Comparison of ENCODE assay signal across 9 cellular contexts in genomic region chr19:39499082-39499642, GRCh38. TPM values are rescaled to one million over a fixed set of nuclear protein-coding genes. Genes with fewer than 3 reads are reported as not detected.
DNase-seq lines count a peak whose midpoint lies in the region; ATAC-seq, FAIRE-seq and TF ChIP-seq lines count a peak whose summit lies in the region.
"Had no signal": no experiment of that assay in that cellular context is flagged by ENCODE, and none has a peak within 500 bp of the region (broad histone marks: within the 10 kb centered on the region; RNA-seq: fewer than 3 reads in every experiment).

No MANE protein-coding gene starts in this region.

- peak overlapping the region; percentile 21 for H2AFZ ChIP-seq in SU-DHL-6 (ENCODE audit: low read depth, low read length, severe bottlenecking)

- no peak for DNase-seq in A549 (ENCODE audit: low read depth in 1 of 2, low spot score in 1 of 2)
- DNase-seq in GM10266 (ENCODE audit: extremely low spot score) = peak; percentile 33
- no peak for DNase-seq in NCI-H128 (lab: John Stamatoyannopoulos, UW; ENCODE audit: unreplicated experiment)

- H3K4me2 ChIP-seq in A549 = peak overlapping the region; percentile 92
- H3K4me2 ChIP-seq in SU-DHL-6 (ENCODE audit: low read depth, low read length, poor library complexity, severe bottlenecking) = peak overlapping the region; percentile 42

- TF ChIP-seq EP300 in A549 (IDR thresholded peaks at IDR 0.05) = no peak

- H4K20me1 ChIP-seq in SU-DHL-6 (ENCODE audit: low read depth, low read length) = no peaks in the 10 kb centered on the region

- H3F3A ChIP-seq in SU-DHL-6 (ENCODE audit: insufficient read depth) = no peaks in the 10 kb centered on the region

- TF ChIP-seq POLR2A in A549 (IDR thresholded peaks at IDR 0.05; ENCODE audit: low read length) = no peak

- CTCF ChIA-PET in A549 (lab: Yijun Ruan, JAX) = interaction anchor here (0.6 to 15.8 kb wide), 12 partner anchors 9 to 174 kb away, joined by 3 to 305 read pairs (median 16); partner anchors contain the start of genes EID2, EID2B, SELENOV and TIMM50

- H3K4me3 ChIP-seq in A549 (peak overlapping the region; percentile 32), SU-DHL-6 (ENCODE audit: insufficient read depth, low read length, poor library complexity, severe bottlenecking) (peak overlapping the region; percentile 23), iPS-18c (ENCODE audit: insufficient read depth, low read depth, low read length) (peak overlapping the region; percentile 57)
- H3K4me3 ChIP-seq: lung had no signal

- H3K27me3 ChIP-seq in SU-DHL-6 (ENCODE audit: low read length) = no peaks in the 10 kb centered on the region

- no peak for FAIRE-seq in A549 (lab: Jason Lieb, UNC)

- TF ChIP-seq CTCF in A549 (IDR thresholded peaks at IDR 0.05) (no peak), GM10266 (IDR thresholded peaks at IDR 0.05; ENCODE audit: control insufficient read depth, insufficient read depth, low read depth, missing control alignments) (no peak), SU-DHL-6 (IDR thresholded peaks at IDR 0.05; ENCODE audit: insufficient read depth, low read length, poor library complexity, severe bottlenecking) (no peak)

- peaks cover 21% of the 10 kb centered on the region for H3K4me1 ChIP-seq in A549

- peak overlapping the region in 1 of 2 experiments; percentile 15; a peak in 1 of 6 replicates for H3K27ac ChIP-seq in A549
- no peak overlapping the region for H3K27ac ChIP-seq in SU-DHL-6 (ENCODE audit: low read depth, low read length)

- H3K9ac ChIP-seq in SU-DHL-6 (ENCODE audit: low read length) = no peak overlapping the region

- 61% methylated on average over 39 of the region's 46 CpGs for WGBS in A549 (ENCODE audit: missing lambda C conversion rate)

- H3K79me2 ChIP-seq in SU-DHL-6 (ENCODE audit: insufficient read depth, low read length) = no peaks in the 10 kb centered on the region

- H3K9me2 ChIP-seq in SU-DHL-6 (replicated peaks; ENCODE audit: insufficient read depth, low read length) = no peaks in the 10 kb centered on the region

- no peaks in the 10 kb centered on the region for H3K36me3 ChIP-seq in SU-DHL-6 (ENCODE audit: low read length)

- POLR2A ChIA-PET in A549 (lab: Yijun Ruan, JAX) = interaction anchor here (1.1 kb wide), 1 partner anchor 19 kb away, joined by 3 read pairs; the partner anchor contains the start of gene TIMM50

- ATAC-seq in A549 (peak; percentile 20 to 36; a peak in 5 of 6 replicates), GM21367 (IDR thresholded peaks at IDR 0.05; ENCODE audit: unreplicated experiment) (no peak), HG02885 (IDR thresholded peaks at IDR 0.05; ENCODE audit: poor library complexity, unreplicated experiment) (no peak), HG02759 (IDR thresholded peaks at IDR 0.05; ENCODE audit: unreplicated experiment) (no peak)

- TF ChIP-seq RAD21 in A549 (conservative IDR thresholded peaks at IDR 0.05 in 1 of 2, IDR thresholded peaks at IDR 0.05 in 1 of 2) = no peak

- H3K9me3 ChIP-seq in A549 (no peaks in the 10 kb centered on the region), SU-DHL-6 (ENCODE audit: insufficient read depth, low read length) (no peaks in the 10 kb centered on the region), iPS-18c (ENCODE audit: control insufficient read depth, insufficient read depth, low read length) (no peaks in the 10 kb centered on the region)

TF ChIP-seq in A549, 52 proteins besides CTCF, POLR2A, EP300 and RAD21:
- TF ChIP-seq ZSCAN20 (CRISPR knock-in tag; IDR thresholded peaks at IDR 0.05) (no peak), HOXB13 (CRISPR knock-in tag; IDR thresholded peaks at IDR 0.05; ENCODE audit: low read depth) (no peak), ZC3H11A (IDR thresholded peaks at IDR 0.05) (no peak), NPAS2 (CRISPR knock-in tag; IDR thresholded peaks at IDR 0.05; ENCODE audit: borderline replicate concordance) (no peak), CBX2 (IDR thresholded peaks at IDR 0.05; ENCODE audit: borderline replicate concordance, low read depth) (no peak), BCL3 (IDR thresholded peaks at IDR 0.05) (no peak), JUNB (IDR thresholded peaks at IDR 0.05) (no peak), PHF8 (IDR thresholded peaks at IDR 0.05; ENCODE audit: borderline replicate concordance, low read depth) (no peak), HOXA7 (CRISPR knock-in tag; IDR thresholded peaks at IDR 0.05) (no peak), BHLHE40 (IDR thresholded peaks at IDR 0.05; ENCODE audit: low read depth, low read length) (no peak), ZNF302 (CRISPR knock-in tag; IDR thresholded peaks at IDR 0.05) (no peak), CHD4 (IDR thresholded peaks at IDR 0.05; ENCODE audit: borderline replicate concordance) (no peak), HDAC2 (IDR thresholded peaks at IDR 0.05) (no peak), EHF (CRISPR knock-in tag; IDR thresholded peaks at IDR 0.05) (no peak), RFX5 (IDR thresholded peaks at IDR 0.05) (no peak), ELK1 (IDR thresholded peaks at IDR 0.05; ENCODE audit: low read depth, low read length) (no peak), SMC3 (IDR thresholded peaks at IDR 0.05) (no peak), HOXB5 (CRISPR knock-in tag; IDR thresholded peaks at IDR 0.05) (no peak), ATOH8 (CRISPR knock-in tag; IDR thresholded peaks at IDR 0.05; ENCODE audit: low read depth) (no peak), ESRRA (IDR thresholded peaks at IDR 0.05; ENCODE audit: borderline replicate concordance, low read length) (no peak)

RNA-seq across cellular contexts. Expression of gene DLL3, which starts 0.4 kb away (rescaled TPM):
- 6.8 and 8.3 TPM in 2 replicates for polyA plus RNA-seq in A549 (2011; rRNA removed)
- polyA plus RNA-seq in A549 (2012; cell fraction: cytosol; rRNA removed) = 14.9 and 18.9 TPM in 2 replicates
- polyA plus RNA-seq in A549 (2012; cell fraction: nucleus; rRNA removed) = 10.6 and 11.5 TPM in 2 replicates
- 6.7 TPM in 3 replicates for polyA plus RNA-seq in A549 (2017; fragmentation: RNase III; extraction: RNeasy Plus Mini Kit Qiagen cat#74134 plus additional on column Dnase treatment)
- polyA minus RNA-seq in A549 (2011; rRNA and poly(A)+ RNA removed) = 3.3 and 3.5 TPM in 2 replicates

RNA-seq across cellular contexts. Expression of gene SELENOV, which starts 15.8 kb away (rescaled TPM):
- polyA plus RNA-seq in A549 (2011; rRNA removed) = not detected in 2 replicates
- not detected in 2 replicates for polyA plus RNA-seq in A549 (2012; cell fraction: cytosol; rRNA removed)
- 0.06 and 0.10 TPM in 2 replicates for polyA plus RNA-seq in A549 (2012; cell fraction: nucleus; rRNA removed)
- polyA plus RNA-seq in A549 (2017; fragmentation: RNase III; extraction: RNeasy Plus Mini Kit Qiagen cat#74134 plus additional on column Dnase treatment) = not detected in 3 replicates
- not detected in 2 replicates for polyA minus RNA-seq in A549 (2011; rRNA and poly(A)+ RNA removed)
- polyA plus RNA-seq: lung had no signal

RNA-seq across cellular contexts. Expression of gene TIMM50, which starts 18.5 kb away (rescaled TPM):
- polyA plus RNA-seq in A549 (2011; rRNA removed) (234 and 246 TPM in 2 replicates), A549 (2017; fragmentation: RNase III; extraction: RNeasy Plus Mini Kit Qiagen cat#74134 plus additional on column Dnase treatment) (196 to 206 TPM (median 204 TPM) in 3 replicates)
- 370 and 374 TPM in 2 replicates for polyA plus RNA-seq in A549 (2012; cell fraction: cytosol; rRNA removed)
- 384 and 439 TPM in 2 replicates for polyA plus RNA-seq in A549 (2012; cell fraction: nucleus; rRNA removed)
- 284 and 290 TPM in 2 replicates for polyA minus RNA-seq in A549 (2011; rRNA and poly(A)+ RNA removed)

RNA-seq across cellular contexts. Expression of gene EID2B, which starts 33.5 kb away (rescaled TPM):
- polyA plus RNA-seq in A549 (2011; rRNA removed) (9.4 and 10.9 TPM in 2 replicates), A549 (2017; fragmentation: RNase III; extraction: RNeasy Plus Mini Kit Qiagen cat#74134 plus additional on column Dnase treatment) (9.2 to 10.1 TPM (median 9.3 TPM) in 3 replicates)
- polyA plus RNA-seq in A549 (2012; cell fraction: cytosol; rRNA removed) = 10.0 and 18.0 TPM in 2 replicates
- 6.0 and 7.8 TPM in 2 replicates for polyA plus RNA-seq in A549 (2012; cell fraction: nucleus; rRNA removed)
- 2.3 and 3.1 TPM in 2 replicates for polyA minus RNA-seq in A549 (2011; rRNA and poly(A)+ RNA removed)

RNA-seq across cellular contexts. Expression of gene EID2, which starts 40.8 kb away (rescaled TPM):
- polyA plus RNA-seq in A549 (2011; rRNA removed) (23.2 and 26.1 TPM in 2 replicates), A549 (2017; fragmentation: RNase III; extraction: RNeasy Plus Mini Kit Qiagen cat#74134 plus additional on column Dnase treatment) (49.2 to 53.0 TPM (median 52.9 TPM) in 3 replicates)
- polyA plus RNA-seq in A549 (2012; cell fraction: cytosol; rRNA removed) = 23.9 and 34.5 TPM in 2 replicates
- polyA plus RNA-seq in A549 (2012; cell fraction: nucleus; rRNA removed) = 20.3 and 22.4 TPM in 2 replicates
- 5.7 TPM in 2 replicates for polyA minus RNA-seq in A549 (2011; rRNA and poly(A)+ RNA removed)

Comparison
In these comparisons a context has a peak if more than half of its experiments do, and no peak if none do; other contexts are left out.
1. ATAC-seq: peak in A549 (2 of 2); none in GM21367 (single experiment), HG02885 (single experiment) and HG02759 (single experiment).
2. Peak in every context shown above with its lines, with median percentiles within 50 percentile points of each other: H3K4me3 ChIP-seq.